In genomic region chr22:46335201-46336118, GRCh38 we compare ENCODE assay signal across 8 cellular contexts. TPM values are rescaled to one million over a fixed set of nuclear protein-coding genes. Genes with fewer than 3 reads are reported as not detected.
DNase-seq lines count a peak whose midpoint lies in the region; ATAC-seq, FAIRE-seq and TF ChIP-seq lines count a peak whose summit lies in the region.

Gene TRMU (plus strand): TSS chr22:46335714. CDS start chr22:46335765, 51 bp downstream.

- H3K4me3 ChIP-seq in ACC112 (ENCODE audit: low read depth, low read length): peak within 1 kb of the TSS; percentile 87
- H3K4me3 ChIP-seq in HepG2 (replicated peaks in 1 of 3; ENCODE audit: insufficient read depth in 1 of 3, low read depth in 2 of 3, low read length in 3 of 3): peak within 1 kb of the TSS; percentile 72 to 100 (median 98)

- TF ChIP-seq POLR2A in HepG2 (IDR thresholded peaks at IDR 0.05; ENCODE audit: insufficient read depth in 1 of 2, low read depth in 2 of 2, low read length in 2 of 2): peak; percentile 83 to 85

- 0 out of 4 replicates have a peak, but pooled peaks of 1 of the 2 experiments have one; percentile 37 for TF ChIP-seq EP300 in HepG2 (IDR thresholded peaks at IDR 0.05; ENCODE audit: low read depth in 2 of 2, low read length in 2 of 2)
- no peak; the same call in 1 of the 2 replicates for TF ChIP-seq EP300 in HepG2 (CRISPR knock-in tag; IDR thresholded peaks at IDR 0.05; ENCODE audit: borderline replicate concordance)

- H4K20me1 ChIP-seq in HepG2 (ENCODE audit: insufficient read depth, low read length): peaks cover 5% of the 10 kb centered on the region; the same call in 1 of the 2 replicates

- CTCF ChIA-PET in HepG2 (lab: Yijun Ruan, JAX; ENCODE audit: low intra/inter-chr PET ratio, low total read pairs): no interaction called here

- 3% methylated on average over 38 of the region's 93 CpGs for WGBS in HepG2 (ENCODE audit: low lambda C conversion rate)

- H2AFZ ChIP-seq in ACC112 (ENCODE audit: low read length, unreplicated experiment) (peak within 1 kb of the TSS; percentile 84), HepG2 (ENCODE audit: low read length) (no peak within 1 kb of the TSS)

- H3K79me2 ChIP-seq in ACC112 (ENCODE audit: control insufficient read depth, insufficient read depth, low read length, unreplicated experiment) (peaks cover 25% of the 10 kb centered on the region), HepG2 (ENCODE audit: insufficient read depth, low read length) (peaks cover 36% of the 10 kb centered on the region)

- POLR2A ChIA-PET in HepG2 (lab: Yijun Ruan, JAX): interaction anchor here (0.7 to 2.1 kb wide), 12 partner anchors 20 to 322 kb away, joined by 3 to 12 read pairs (median 4); partner anchors contain the start of genes CDPF1, GTSE1 and TTC38

- peak within 1 kb of the TSS; percentile 88 for H3K9ac ChIP-seq in HepG2 (ENCODE audit: insufficient read depth, low read depth, low read length)

- H3K36me3 ChIP-seq in ACC112 (ENCODE audit: insufficient read depth, low read length): no peaks in the 10 kb centered on the region
- H3K36me3 ChIP-seq in HepG2 (replicated peaks in 1 of 2; ENCODE audit: control insufficient read depth in 1 of 2, insufficient read depth in 2 of 2, low read length in 2 of 2): peaks cover 12 to 29% of the 10 kb centered on the region in 2 experiments

- TF ChIP-seq CTCF in HepG2 (CRISPR knock-in tag; IDR thresholded peaks at IDR 0.05): peak; percentile 28; the same call in 1 of the 2 replicates

- ATAC-seq in GM18858 (IDR thresholded peaks at IDR 0.05; ENCODE audit: unreplicated experiment): peak; percentile 79
- peak; percentile 79 for ATAC-seq in HG03108 (IDR thresholded peaks at IDR 0.05; ENCODE audit: unreplicated experiment)
- ATAC-seq in HepG2: peak; percentile 97

- H3K27me3 ChIP-seq in ACC112 (ENCODE audit: insufficient read depth, low read length): no peaks in the 10 kb centered on the region
- no peaks in the 10 kb centered on the region for H3K27me3 ChIP-seq in HepG2 (ENCODE audit: control insufficient read depth in 1 of 2, insufficient read depth in 2 of 2, low read length in 2 of 2)

- in situ Hi-C loops in HepG2 (cut with HindIII; ENCODE audit: extremely low pct_ligation_motif_present, low pct_unique_long_range_greater_than_20kb): no loop called here

- intact Hi-C loops in HepG2 (cut with micrococcal nuclease; ENCODE audit: unreplicated experiment): no loop called here

- H3K27ac ChIP-seq in ACC112 (ENCODE audit: low read depth, low read length) (peak within 1 kb of the TSS; percentile 73), HepG2 (ENCODE audit: extremely low read length, insufficient read depth, low read length) (peak within 1 kb of the TSS; percentile 84)

- peak; percentile 65 for TF ChIP-seq RAD21 in HepG2 (CRISPR knock-in tag; IDR thresholded peaks at IDR 0.05)

- no peaks in the 10 kb centered on the region for H3K9me3 ChIP-seq in HepG2 (ENCODE audit: low read length)

- H3K4me1 ChIP-seq in ACC112 (ENCODE audit: control insufficient read depth, insufficient read depth, low read length, unreplicated experiment) (no peaks in the 10 kb centered on the region), HepG2 (ENCODE audit: insufficient read depth, low read length) (peaks cover 40% of the 10 kb centered on the region)

- TSS peak; percentile 89 for BruUV-seq in HepG2 (replicated peaks; lab: Mats Ljungman, UMichigan)

- DNase-seq in NCI-H524 treated with DMSO at 0.1 percent for 48 hours (lab: John Stamatoyannopoulos, UW) (peak; percentile 36), dermis blood vessel endothelial cell (peak; percentile 90), HepG2 (ENCODE audit: low spot score) (peak; percentile 71)
- peak; percentile 65 for DNase-seq in activated CD4-positive, alpha-beta T cell treated with anti-CD3 and anti-CD28 coated beads, Interleukin-2, amount 50 U/mL, for 1 hour
- DNase-seq in stimulated activated CD4-positive, alpha-beta T cell treated with anti-CD3 and anti-CD28 coated beads, Interleukin-2, amount 100 ng/mL, for 48 hours: peak; percentile 70 to 72

- peak within 1 kb of the TSS; percentile 98 for H3K4me2 ChIP-seq in HepG2 (ENCODE audit: low read depth, low read length)

- FAIRE-seq in HepG2 (lab: Jason Lieb, UNC): no peak

TF ChIP-seq in HepG2, 621 proteins besides CTCF, POLR2A, EP300 and RAD21 (continues in another document):
- TF ChIP-seq ZNF652 (CRISPR knock-in tag; IDR thresholded peaks at IDR 0.05; ENCODE audit: borderline replicate concordance, low read depth): no peak
- TF ChIP-seq ARID4A (CRISPR knock-in tag; IDR thresholded peaks at IDR 0.05; ENCODE audit: borderline replicate concordance): peak; percentile 95
- TF ChIP-seq UBTF (CRISPR knock-in tag; IDR thresholded peaks at IDR 0.05): peak; percentile 98
- peak; percentile 77; the same call in 1 of the 2 replicates for TF ChIP-seq CHCHD3 (CRISPR knock-in tag; IDR thresholded peaks at IDR 0.05)
- TF ChIP-seq SMARCE1 (IDR thresholded peaks at IDR 0.05; ENCODE audit: borderline replicate concordance): no peak
- no peak for TF ChIP-seq TRIM24 (CRISPR knock-in tag; IDR thresholded peaks at IDR 0.05)
- TF ChIP-seq SMYD3 (CRISPR knock-in tag; IDR thresholded peaks at IDR 0.05): no peak
- peak; percentile 85 for TF ChIP-seq SMAD3 (CRISPR knock-in tag; IDR thresholded peaks at IDR 0.05)
- TF ChIP-seq KLF9 (CRISPR knock-in tag; IDR thresholded peaks at IDR 0.05; ENCODE audit: low read depth): no peak

RNA-seq across cellular contexts. Expression of gene TRMU, which starts in this region (rescaled TPM):
- 29.3 and 35.1 TPM in 2 replicates for total RNA-seq in dermis blood vessel endothelial cell
- 47.7 and 50.2 TPM in 2 replicates for total RNA-seq in HepG2 (2016; rRNA removed; fragmentation: Illumina TruSeq; extraction: Trizol)
- total RNA-seq in HepG2 (2016; cell fraction: cytosol; rRNA removed; fragmentation: Illumina TruSeq; extraction: Trizol; ENCODE audit: low read depth): 18.2 and 23.3 TPM in 2 replicates
- total RNA-seq in HepG2 (2016; cell fraction: insoluble cytoplasmic fraction; rRNA removed; fragmentation: Illumina TruSeq; extraction: Trizol): 47.8 and 51.9 TPM in 2 replicates
- 29.1 and 30.8 TPM in 2 replicates for total RNA-seq in HepG2 (2016; cell fraction: membrane; rRNA removed; fragmentation: Illumina TruSeq; extraction: Trizol)
- total RNA-seq in HepG2 (2016; cell fraction: nucleus; rRNA removed; fragmentation: Illumina TruSeq; extraction: Trizol): 60.2 and 64.2 TPM in 2 replicates
- polyA plus RNA-seq in HepG2 (2011; rRNA removed): 31.0 and 32.1 TPM in 2 replicates
- 19.1 and 26.5 TPM in 2 replicates for polyA plus RNA-seq in HepG2 (2011; cell fraction: cytosol; rRNA removed)
- 132 and 159 TPM in 2 replicates for polyA plus RNA-seq in HepG2 (2011; cell fraction: nucleus; rRNA removed)
- polyA plus RNA-seq in HepG2 (2012): 26.7 and 28.6 TPM in 2 replicates
- 8.9 and 10.9 TPM in 2 replicates for polyA plus RNA-seq in HepG2 (2016; cell fraction: cytosol; fragmentation: Illumina TruSeq; extraction: Trizol; ENCODE audit: low read depth)
- 51.8 and 58.5 TPM in 2 replicates for polyA plus RNA-seq in HepG2 (2016; cell fraction: insoluble cytoplasmic fraction; fragmentation: Illumina TruSeq; extraction: Trizol; ENCODE audit: low read depth)
- 20.5 and 21.0 TPM in 2 replicates for polyA plus RNA-seq in HepG2 (2016; cell fraction: membrane; fragmentation: Illumina TruSeq; extraction: Trizol; ENCODE audit: low read depth)
- 126 and 127 TPM in 2 replicates for polyA plus RNA-seq in HepG2 (2016; cell fraction: nucleus; fragmentation: Illumina TruSeq; extraction: Trizol; ENCODE audit: insufficient read depth, low read depth)
- polyA minus RNA-seq in HepG2 (2011; rRNA and poly(A)+ RNA removed; ENCODE audit: low replicate concordance): 36.9 and 68.5 TPM in 2 replicates
- 9.8 and 12.0 TPM in 2 replicates for polyA minus RNA-seq in HepG2 (2011; cell fraction: cytosol; rRNA and poly(A)+ RNA removed)
- 105 and 171 TPM in 2 replicates for polyA minus RNA-seq in HepG2 (2011; cell fraction: nucleus; rRNA and poly(A)+ RNA removed)

Comparison
In these comparisons a context has a peak if more than half of its experiments do, and no peak if none do; other contexts are left out.
1. Peak in every context shown above with its lines: DNase-seq, ATAC-seq, H3K4me3 ChIP-seq and H3K27ac ChIP-seq.
2. DNase-seq: peak in every context shown above with its lines; median percentile 90 in dermis blood vessel endothelial cell; 71 in HepG2; 71 in stimulated activated CD4-positive, alpha-beta T cell treated with anti-CD3 and anti-CD28 coated beads, Interleukin-2, amount 100 ng/mL, for 48 hours; 65 in activated CD4-positive, alpha-beta T cell treated with anti-CD3 and anti-CD28 coated beads, Interleukin-2, amount 50 U/mL, for 1 hour; 36 in NCI-H524 treated with DMSO at 0.1 percent for 48 hours.